Comparison of ENCODE assay signal across 7 cellular contexts in the genomic region with DNA sequence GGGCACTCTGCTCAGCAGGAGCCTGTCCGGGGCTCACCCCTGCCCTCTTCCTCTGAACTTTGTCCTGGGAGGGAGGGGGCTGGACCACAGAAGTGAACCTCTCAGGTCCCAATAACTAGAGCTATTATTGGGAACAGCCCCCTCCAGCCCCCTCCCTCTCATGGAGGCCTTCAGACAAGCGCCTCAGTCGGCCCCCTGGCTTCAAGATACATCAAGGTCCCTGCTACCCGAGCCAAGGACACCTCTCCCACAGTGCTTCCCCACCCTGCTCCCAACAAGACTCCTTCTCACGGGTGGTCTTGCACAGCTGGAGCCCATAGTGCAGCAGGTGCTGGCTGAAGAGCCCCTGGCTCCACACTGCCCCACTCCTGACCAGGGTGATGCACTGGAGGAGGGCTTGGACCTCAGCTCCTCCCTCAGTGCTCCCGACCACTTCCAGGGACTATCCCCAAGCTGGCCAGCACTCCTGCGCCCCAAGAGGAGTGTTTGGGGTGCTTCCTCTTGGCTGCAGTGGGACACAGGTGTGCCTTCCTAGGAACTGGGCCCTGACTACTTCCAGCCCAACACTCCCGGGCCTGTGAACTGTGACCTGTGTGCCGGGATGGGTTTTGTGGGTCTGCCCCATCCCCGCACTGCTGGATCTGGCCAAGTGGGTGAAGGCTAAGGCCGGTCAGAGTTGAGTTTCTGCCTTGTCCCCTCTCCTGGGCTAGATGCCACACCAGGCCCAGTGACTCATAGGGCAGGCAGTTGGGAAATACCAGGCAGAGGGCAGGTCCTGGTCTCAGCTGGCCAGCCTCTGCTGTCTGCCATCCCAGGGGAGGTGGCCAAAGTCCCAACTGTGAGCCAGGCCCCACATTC. TPM values are rescaled to one million over a fixed set of nuclear protein-coding genes. Genes with fewer than 3 reads are reported as not detected.
DNase-seq lines count a peak whose midpoint lies in the region; TF ChIP-seq lines count a peak whose summit lies in the region.

No MANE protein-coding gene starts in this region.

- no peak overlapping the region for H3K27ac ChIP-seq in trophoblast cell (ENCODE audit: low read depth, low read length)

- H3K14ac ChIP-seq in trophoblast cell (ENCODE audit: low read length): no peak overlapping the region

- H4K8ac ChIP-seq in trophoblast cell (ENCODE audit: low read depth, low read length): no peak overlapping the region

- no peak overlapping the region for H2AK5ac ChIP-seq in trophoblast cell (ENCODE audit: low read length)

- peaks cover 6% of the 10 kb centered on the region; the same call in 1 of the 2 replicates for H3K36me3 Mint-ChIP-seq in HFFc6 (ENCODE audit: low read depth)

- no peak overlapping the region for H3K23ac ChIP-seq in trophoblast cell (ENCODE audit: low read length)

- peaks cover 25% of the 10 kb centered on the region in 2 experiments for H3K36me3 ChIP-seq in trophoblast cell (ENCODE audit: control insufficient read depth in 1 of 2, insufficient read depth in 2 of 2, low read length in 2 of 2)
- H3K36me3 ChIP-seq in BE2C: no peaks in the 10 kb centered on the region

- H3K27me3 ChIP-seq in trophoblast cell (ENCODE audit: insufficient read depth, low read length) (no peaks in the 10 kb centered on the region), BE2C (no peaks in the 10 kb centered on the region)

- peak overlapping the region; percentile 71 for H3K27ac Mint-ChIP-seq in HFFc6

- H3K79me1 ChIP-seq in trophoblast cell (ENCODE audit: low read length): peaks cover 7% of the 10 kb centered on the region

- H2BK5ac ChIP-seq in trophoblast cell (ENCODE audit: low read depth, low read length, poor library complexity): no peak overlapping the region

- DNase-seq in HFFc6: peak; percentile 76
- DNase-seq in glomerular visceral epithelial cell (ENCODE audit: extremely low spot score): peak; percentile 85
- peak; percentile 66 to 67 for DNase-seq in trophoblast cell
- DNase-seq in SK-N-DZ (ENCODE audit: low spot score): no peak
- no peak for DNase-seq in BE2C
- no peak for DNase-seq in T-helper 9 cell

- H3K4me1 ChIP-seq in trophoblast cell (ENCODE audit: control insufficient read depth in 1 of 2, insufficient read depth in 2 of 2, low read length in 2 of 2) (peaks cover 13 to 14% of the 10 kb centered on the region in 2 experiments), BE2C (no peaks in the 10 kb centered on the region)

- H3K4me3 Mint-ChIP-seq in HFFc6: peak overlapping the region; percentile 90

- peaks cover 2% of the 10 kb centered on the region for H3K9me3 ChIP-seq in trophoblast cell (ENCODE audit: insufficient read depth, low read depth, low read length)
- no peaks in the 10 kb centered on the region for H3K9me3 ChIP-seq in BE2C

- H2AFZ ChIP-seq in trophoblast cell (ENCODE audit: insufficient read depth, low read length, poor library complexity): no peak overlapping the region

- H3K4me1 Mint-ChIP-seq in HFFc6 (ENCODE audit: low read depth): peaks cover 17% of the 10 kb centered on the region

- no peaks in the 10 kb centered on the region for H3K9me3 Mint-ChIP-seq in HFFc6

- H3K4ac ChIP-seq in trophoblast cell (ENCODE audit: low read depth, low read length): no peak overlapping the region

- WGBS in trophoblast cell (ENCODE audit: extremely low coverage, insufficient coverage, insufficient read length): no CpG with 5 or more reads among the region's 11 CpGs

- TF ChIP-seq CTCF in HFFc6 (IDR thresholded peaks at IDR 0.05) (0 out of 2 replicates have a peak, but pooled peaks have one; percentile 11), WI38 (IDR thresholded peaks at IDR 0.05; ENCODE audit: low read depth, low read length) (no peak), BE2C (IDR thresholded peaks at IDR 0.05; ENCODE audit: low read depth, low read length) (no peak)

- H3K18ac ChIP-seq in trophoblast cell (ENCODE audit: low read length): no peak overlapping the region

- H4K91ac ChIP-seq in trophoblast cell (ENCODE audit: low read depth, low read length): no peak overlapping the region

- peaks cover 3% of the 10 kb centered on the region for H3K79me2 ChIP-seq in trophoblast cell (ENCODE audit: control insufficient read depth, insufficient read depth, low read length, poor library complexity)

- peaks cover 6% of the 10 kb centered on the region; the same call in 1 of the 2 replicates for H3K27me3 Mint-ChIP-seq in HFFc6 (ENCODE audit: insufficient read depth)

- H3K4me2 ChIP-seq in trophoblast cell (ENCODE audit: low read length): peak overlapping the region; percentile 96

- no peak overlapping the region for H3K9ac ChIP-seq in trophoblast cell (ENCODE audit: low read length)

- peak overlapping the region; percentile 66 for H3K4me3 ChIP-seq in WI38 (ENCODE audit: low read depth, low read length)
- no peak overlapping the region for H3K4me3 ChIP-seq in trophoblast cell (ENCODE audit: low read depth, low read length)
- no peak overlapping the region; the same call in 1 of the 2 replicates for H3K4me3 ChIP-seq in BE2C (ENCODE audit: low read depth, low read length)

- H2BK120ac ChIP-seq in trophoblast cell (ENCODE audit: insufficient read depth, low read length, poor library complexity): no peak overlapping the region

- H4K12ac ChIP-seq in trophoblast cell (ENCODE audit: low read depth, low read length): no peak overlapping the region

- H2BK12ac ChIP-seq in trophoblast cell (ENCODE audit: low read length): no peak overlapping the region

RNA-seq across cellular contexts. Expression of a gene that starts 2.2 kb away (rescaled TPM):
- 100 to 1,000 TPM; 103 to 148 (median 130) TPM for total RNA-seq in HFFc6 (2021; fragmentation: NEBNext Ultra II Directional; extraction: Animal tissue kit (Norgen Biotek cat#: 25700))
- 56.3 and 56.7 TPM in 2 replicates for polyA plus RNA-seq in trophoblast cell (2013)
- 23.7 and 25.9 TPM in 2 replicates for polyA plus RNA-seq in SK-N-DZ (2014; cell fraction: cytosol; rRNA removed)
- 119 and 135 TPM in 2 replicates for polyA plus RNA-seq in SK-N-DZ (2014; cell fraction: nucleus; rRNA removed)
- 92.2 TPM for polyA plus RNA-seq in BE2C (2012; ENCODE audit: insufficient read depth, insufficient read length, low read depth)

RNA-seq across cellular contexts. Expression of a gene that starts 6.8 kb away (rescaled TPM):
- total RNA-seq in HFFc6 (2021; fragmentation: NEBNext Ultra II Directional; extraction: Animal tissue kit (Norgen Biotek cat#: 25700)): 1 to 10 TPM in 4 of 6 experiments, under 1 TPM in 2; 0.63 to 2.2 (median 1.2) TPM
- 2.6 and 3.1 TPM in 2 replicates for polyA plus RNA-seq in trophoblast cell (2013)
- 25.4 and 33.1 TPM in 2 replicates for polyA plus RNA-seq in SK-N-DZ (2014; cell fraction: cytosol; rRNA removed)
- polyA plus RNA-seq in SK-N-DZ (2014; cell fraction: nucleus; rRNA removed): 281 and 344 TPM in 2 replicates
- polyA plus RNA-seq in BE2C (2012; ENCODE audit: insufficient read depth, insufficient read length, low read depth): 1.8 TPM

RNA-seq across cellular contexts. Expression of a gene that starts 11.1 kb away (rescaled TPM):
- total RNA-seq in HFFc6 (2021; fragmentation: NEBNext Ultra II Directional; extraction: Animal tissue kit (Norgen Biotek cat#: 25700)): 1,000 to 10,000 TPM; 1,532 to 1,781 (median 1,709) TPM
- 4,387 and 4,434 TPM in 2 replicates for polyA plus RNA-seq in trophoblast cell (2013)
- 565 and 971 TPM in 2 replicates for polyA plus RNA-seq in SK-N-DZ (2014; cell fraction: cytosol; rRNA removed)
- 537 and 699 TPM in 2 replicates for polyA plus RNA-seq in SK-N-DZ (2014; cell fraction: nucleus; rRNA removed)
- 1,214 TPM for polyA plus RNA-seq in BE2C (2012; ENCODE audit: insufficient read depth, insufficient read length, low read depth)

RNA-seq across cellular contexts. Expression of a gene that starts 11.9 kb away (rescaled TPM):
- total RNA-seq in HFFc6 (2021; fragmentation: NEBNext Ultra II Directional; extraction: Animal tissue kit (Norgen Biotek cat#: 25700)): 1,000 to 10,000 TPM in 1 of 6 experiments, 100 to 1,000 TPM in 5; 719 to 1,001 (median 755) TPM
- 171 and 180 TPM in 2 replicates for polyA plus RNA-seq in trophoblast cell (2013)
- 190 and 218 TPM in 2 replicates for polyA plus RNA-seq in SK-N-DZ (2014; cell fraction: cytosol; rRNA removed)
- polyA plus RNA-seq in SK-N-DZ (2014; cell fraction: nucleus; rRNA removed): 299 and 307 TPM in 2 replicates
- polyA plus RNA-seq in BE2C (2012; ENCODE audit: insufficient read depth, insufficient read length, low read depth): 89.3 TPM

RNA-seq across cellular contexts. Expression of a gene that starts 15.9 kb away (rescaled TPM):
- total RNA-seq in HFFc6 (2021; fragmentation: NEBNext Ultra II Directional; extraction: Animal tissue kit (Norgen Biotek cat#: 25700)): 10 to 100 TPM; 11.0 to 15.9 (median 13.7) TPM
- 27.8 and 28.7 TPM in 2 replicates for polyA plus RNA-seq in trophoblast cell (2013)
- polyA plus RNA-seq in SK-N-DZ (2014; cell fraction: cytosol; rRNA removed): 23.1 and 29.8 TPM in 2 replicates
- polyA plus RNA-seq in SK-N-DZ (2014; cell fraction: nucleus; rRNA removed): 204 and 229 TPM in 2 replicates
- 11.7 TPM for polyA plus RNA-seq in BE2C (2012; ENCODE audit: insufficient read depth, insufficient read length, low read depth)

Comparison
In these comparisons a context has a peak if more than half of its experiments do, and no peak if none do; other contexts are left out.
1. DNase-seq: peak in HFFc6 (single experiment), glomerular visceral epithelial cell (single experiment) and trophoblast cell (2 of 2); none in SK-N-DZ (single experiment), BE2C (single experiment) and T-helper 9 cell (single experiment).